24 cellular contexts compared by ENCODE assay signal in the genomic region with DNA sequence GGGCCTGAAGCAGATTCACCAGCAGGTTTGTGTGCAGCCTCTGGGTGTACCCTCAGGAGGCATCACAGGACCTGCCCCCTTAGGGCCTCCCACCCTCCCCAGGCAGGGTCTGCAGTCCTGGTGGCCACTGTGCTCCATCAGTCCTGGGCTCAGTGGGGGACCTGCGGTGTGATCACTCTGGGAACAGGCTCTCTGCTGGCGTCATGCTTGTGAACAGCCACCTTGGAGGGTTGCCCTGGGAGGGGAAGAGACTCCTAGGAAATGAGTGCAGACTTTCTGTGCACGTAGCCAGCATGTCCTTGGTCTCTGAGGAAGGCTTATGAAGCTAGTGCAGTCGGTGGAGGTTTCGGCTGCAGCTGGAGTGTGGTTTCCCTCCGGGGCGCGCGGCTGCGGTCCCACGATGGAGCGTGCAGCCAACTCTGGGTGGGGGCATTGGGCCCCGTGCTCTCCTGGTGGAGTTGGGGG.
A peak's percentile ranks its signal among the peaks of the same experiment; 100 is the strongest.
DNase-seq lines count a peak whose midpoint lies in the region; ATAC-seq and TF ChIP-seq lines count a peak whose summit lies in the region.
"Had no signal": no experiment of that assay in that cellular context is flagged by ENCODE, and none has a peak within 500 bp of the region (broad histone marks: within the 10 kb centered on the region; RNA-seq: fewer than 3 reads in every experiment).

No MANE protein-coding gene starts in this region.

- no peaks in the 10 kb centered on the region for H3K9me3 ChIP-seq in CD8-positive, alpha-beta memory T cell (ENCODE audit: low read length)
- no peaks in the 10 kb centered on the region for H3K9me3 ChIP-seq in iPS-15b (ENCODE audit: control insufficient read depth, insufficient read depth, low read length)
- no peaks in the 10 kb centered on the region for H3K9me3 ChIP-seq in spleen
- H3K9me3 ChIP-seq: MG63 had no signal

- TF ChIP-seq POLR2A in spleen (IDR thresholded peaks at IDR 0.05), result no peak

- H3K4me1 ChIP-seq in CD8-positive, alpha-beta memory T cell (ENCODE audit: insufficient read depth, low read length), result no peaks in the 10 kb centered on the region
- H3K4me1 ChIP-seq in iPS-15b (ENCODE audit: control insufficient read depth, insufficient read depth, low read length) (no peaks in the 10 kb centered on the region), spleen (peaks cover 0 to 33% (median 14%) of the 10 kb centered on the region in 6 donors)

- H3K27me3 Mint-ChIP-seq in CD8-positive, alpha-beta memory T cell, result no peaks in the 10 kb centered on the region
- H3K27me3 Mint-ChIP-seq in type B pancreatic cell, result no peaks in the 10 kb centered on the region
- H3K27me3 Mint-ChIP-seq: activated CD4-positive, alpha-beta T cell treated with anti-CD3 and anti-CD28 coated beads for 36 hours; CD4-positive, alpha-beta memory T cell had no signal

- no peak overlapping the region for H3K27ac ChIP-seq in CD8-positive, alpha-beta memory T cell (ENCODE audit: low read depth, low read length)
- peak overlapping the region; percentile 22 for H3K27ac ChIP-seq in RWPE1
- no peak overlapping the region for H3K27ac ChIP-seq in spleen

- H3K9me3 Mint-ChIP-seq in CD8-positive, alpha-beta memory T cell, result no peaks in the 10 kb centered on the region
- no peaks in the 10 kb centered on the region for H3K9me3 Mint-ChIP-seq in type B pancreatic cell
- H3K9me3 Mint-ChIP-seq: activated T-cell treated with anti-CD3 and anti-CD28 coated beads, Interleukin-2, amount 50 U/mL, for 72 hours; CD4-positive, alpha-beta memory T cell; stimulated activated effector memory CD8-positive, alpha-beta T cell treated with anti-CD3 and anti-CD28 coated beads, Interleukin-12 subunit alpha, Interleukin-12 subunit beta, amount 100 ng/mL, for 72 hours had no signal

- ATAC-seq in GM18867 (IDR thresholded peaks at IDR 0.05; ENCODE audit: unreplicated experiment) (no peak), GM21825 (IDR thresholded peaks at IDR 0.05; ENCODE audit: unreplicated experiment) (no peak)
- ATAC-seq: activated CD4-positive, alpha-beta T cell treated with anti-CD3 and anti-CD28 coated beads for 36 hours; activated T-cell treated with anti-CD3 and anti-CD28 coated beads, Interleukin-2, amount 50 U/mL, for 72 hours; K562; stimulated activated effector memory CD8-positive, alpha-beta T cell treated with anti-CD3 and anti-CD28 coated beads, Interleukin-12 subunit alpha, Interleukin-12 subunit beta, amount 100 ng/mL, for 72 hours had no signal

- peaks cover 15% of the 10 kb centered on the region for H3K36me3 ChIP-seq in CD8-positive, alpha-beta memory T cell (ENCODE audit: insufficient read depth, low read length)
- H3K36me3 ChIP-seq in iPS-15b (ENCODE audit: control insufficient read depth, insufficient read depth, low read length) (peaks cover 24% of the 10 kb centered on the region), spleen (peaks cover 2 to 93% (median 38%) of the 10 kb centered on the region in 6 donors)

- peak overlapping the region; percentile 47 for H3K9ac ChIP-seq in iPS-15b (ENCODE audit: low read depth, low read length)

- WGBS in spleen, 5 donors, result 55 to 87% (median 78%) methylated on average over 10 to 13 of the region's 13 CpGs

- CTCF ChIA-PET in CD8-positive, alpha-beta memory T cell (lab: Charles Lee), result no interaction called here
- CTCF ChIA-PET in RWPE1 (lab: Yijun Ruan, JAX), result no interaction called here

- no peaks in the 10 kb centered on the region for H3K27me3 ChIP-seq in CD8-positive, alpha-beta memory T cell (ENCODE audit: insufficient read depth, low read length, poor library complexity, severe bottlenecking)
- no peaks in the 10 kb centered on the region for H3K27me3 ChIP-seq in iPS-15b (ENCODE audit: control insufficient read depth, insufficient read depth, low read length)
- H3K27me3 ChIP-seq in spleen (replicated peaks in 1 of 7), result no peaks in the 10 kb centered on the region
- H3K27me3 ChIP-seq: MG63 had no signal

- intact Hi-C loops in spleen (cut with DNase I; ENCODE audit: low total_unique reads), result no loop called here

- POLR2A ChIA-PET in CD8-positive, alpha-beta memory T cell (lab: Charles Lee), result no interaction called here
- POLR2A ChIA-PET in RWPE1 (lab: Yijun Ruan, JAX; ENCODE audit: low non-redundant PET), result no interaction called here

- H3K4me1 Mint-ChIP-seq in CD8-positive, alpha-beta memory T cell, result peaks cover 13 to 24% (median 15%) of the 10 kb centered on the region in 3 donors
- no peaks in the 10 kb centered on the region for H3K4me1 Mint-ChIP-seq in type B pancreatic cell (ENCODE audit: unreplicated experiment)

- H3K4me3 ChIP-seq in CD8-positive, alpha-beta memory T cell (ENCODE audit: low read length), result no peak overlapping the region
- H3K4me3 ChIP-seq in iPS-15b (ENCODE audit: low read depth, low read length) (no peak overlapping the region), spleen (no peak overlapping the region)
- H3K4me3 ChIP-seq: K562, MG63 had no signal

- peaks cover 5 to 78% (median 16%) of the 10 kb centered on the region in 3 donors for H3K36me3 Mint-ChIP-seq in CD8-positive, alpha-beta memory T cell
- peaks cover 13% of the 10 kb centered on the region for H3K36me3 Mint-ChIP-seq in type B pancreatic cell

- H3K27ac Mint-ChIP-seq in CD8-positive, alpha-beta memory T cell, result peak overlapping the region in 7 of 8 donors; percentile 72 to 98 (median 91)
- H3K27ac Mint-ChIP-seq in type B pancreatic cell, result peak overlapping the region; percentile 31
- H3K27ac Mint-ChIP-seq: activated CD4-positive, alpha-beta T cell treated with anti-CD3 and anti-CD28 coated beads for 36 hours; activated T-cell treated with anti-CD3 and anti-CD28 coated beads, Interleukin-2, amount 50 U/mL, for 72 hours; stimulated activated effector memory CD8-positive, alpha-beta T cell treated with anti-CD3 and anti-CD28 coated beads, Interleukin-12 subunit alpha, Interleukin-12 subunit beta, amount 100 ng/mL, for 72 hours had no signal

- no peak overlapping the region for H3K4me3 Mint-ChIP-seq in CD8-positive, alpha-beta memory T cell
- H3K4me3 Mint-ChIP-seq in type B pancreatic cell, result no peak overlapping the region
- H3K4me3 Mint-ChIP-seq: activated CD4-positive, alpha-beta T cell treated with anti-CD3 and anti-CD28 coated beads for 36 hours; activated T-cell treated with anti-CD3 and anti-CD28 coated beads, Interleukin-2, amount 50 U/mL, for 72 hours; stimulated activated effector memory CD8-positive, alpha-beta T cell treated with anti-CD3 and anti-CD28 coated beads, Interleukin-12 subunit alpha, Interleukin-12 subunit beta, amount 100 ng/mL, for 72 hours had no signal

- TF ChIP-seq CTCF in RWPE1 (conservative IDR thresholded peaks at IDR 0.05; ENCODE audit: low read depth) (no peak), type B pancreatic cell (conservative IDR thresholded peaks at IDR 0.05) (no peak), spleen (IDR thresholded peaks at IDR 0.05 in 8 of 11, conservative IDR thresholded peaks at IDR 0.05 in 3 of 11) (no peak)

- DNase-seq in CD8-positive, alpha-beta memory T cell, result no peak
- DNase-seq in RWPE1 (ENCODE audit: low spot score) (no peak), type B pancreatic cell (ENCODE audit: extremely low spot score, unreplicated experiment) (no peak), spleen (no peak)
- DNase-seq: activated CD4-positive, alpha-beta T cell treated with anti-CD3 and anti-CD28 coated beads for 36 hours; activated naive CD4-positive, alpha-beta T cell treated with anti-CD3 and anti-CD28 coated beads, Interleukin-2, amount 50 U/mL, for 16 hours; activated T-cell treated with anti-CD3 and anti-CD28 coated beads, Interleukin-2, amount 50 U/mL, for 72 hours; anterior cingulate cortex; CD4-positive, alpha-beta memory T cell; central memory CD4-positive, alpha-beta T cell; GF-D8; GOT3; head of caudate nucleus; mesendoderm; MG63; NCI-H1436; NCI-H510A treated with DMSO at 0.1 percent for 48 hours; retina; stimulated activated CD4-positive, alpha-beta T cell treated with anti-CD3 and anti-CD28 coated beads, Interleukin-2, amount 100 ng/mL, for 48 hours had no signal
